In the genomic region with DNA sequence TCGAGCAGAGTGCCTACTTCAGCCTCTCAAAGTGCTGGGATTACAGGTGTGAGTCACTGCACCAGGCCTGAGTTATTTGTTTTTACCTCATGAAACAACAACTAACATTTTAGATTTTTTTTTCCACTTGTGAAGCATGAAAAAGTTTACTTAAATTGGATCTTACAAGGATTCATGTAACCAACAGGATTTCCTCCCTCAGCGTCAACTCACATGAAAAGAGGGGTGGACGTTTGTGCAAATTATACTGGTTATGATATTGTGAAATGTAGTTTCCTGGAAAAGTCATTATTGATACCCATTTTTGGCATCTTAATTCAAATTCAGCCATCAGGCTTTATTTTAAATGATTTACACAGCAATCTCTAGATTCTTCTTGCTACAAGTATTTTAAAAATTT, we compare ENCODE assay signal across 14 cellular contexts. TPM values are rescaled to one million over a fixed set of nuclear protein-coding genes. Genes with fewer than 3 reads are reported as not detected.
DNase-seq lines count a peak whose midpoint lies in the region; ATAC-seq, FAIRE-seq and TF ChIP-seq lines count a peak whose summit lies in the region.
"Had no signal": no experiment of that assay in that cellular context is flagged by ENCODE, and none has a peak within 500 bp of the region (broad histone marks: within the 10 kb centered on the region; RNA-seq: fewer than 3 reads in every experiment).

No MANE protein-coding gene starts in this region.

- H3K9me3 ChIP-seq in liver (ENCODE audit: control insufficient read depth in 4 of 4, low read length in 3 of 4) (no peaks in the 10 kb centered on the region), HepG2 (ENCODE audit: low read length) (no peaks in the 10 kb centered on the region), SK-N-MC (ENCODE audit: low read depth, low read length) (no peaks in the 10 kb centered on the region), lower lobe of right lung (no peaks in the 10 kb centered on the region), upper lobe of right lung (no peaks in the 10 kb centered on the region)
- H3K9me3 ChIP-seq: mucosa of descending colon had no signal

- H3K4me3 ChIP-seq in liver (ENCODE audit: low read depth in 1 of 3, low read length in 3 of 3) (no peak overlapping the region), HepG2 (replicated peaks in 1 of 3; ENCODE audit: insufficient read depth in 1 of 3, low read depth in 2 of 3, low read length in 3 of 3) (no peak overlapping the region), SK-N-MC (peak overlapping the region; percentile 58; the same call in 1 of the 2 replicates), lower lobe of right lung (no peak overlapping the region), upper lobe of right lung (no peak overlapping the region)
- H3K4me3 ChIP-seq: mucosa of descending colon had no signal

- H3K9ac ChIP-seq in liver (ENCODE audit: low read depth in 1 of 2, low read length in 2 of 2) (peak overlapping the region in 1 of 2 donors; percentile 34), HepG2 (ENCODE audit: insufficient read depth, low read depth, low read length) (no peak overlapping the region), SK-N-MC (ENCODE audit: insufficient read length) (no peak overlapping the region)

- DNase-seq in HepG2 (ENCODE audit: low spot score): no peak
- DNase-seq in SK-N-MC (ENCODE audit: low read depth, low spot score): no peak
- no peak for DNase-seq in lower lobe of right lung
- DNase-seq in upper lobe of right lung: no peak
- DNase-seq in NCI-H510A treated with DMSO at 0.1 percent for 48 hours (lab: John Stamatoyannopoulos, UW): no peak
- no peak for DNase-seq in NCI-H1694 treated with DMSO at 0.1 percent for 48 hours (lab: John Stamatoyannopoulos, UW)
- DNase-seq: activated CD4-positive, CD25-positive, alpha-beta regulatory T cell; activated effector memory CD4-positive, alpha-beta T cell treated with anti-CD3 and anti-CD28 coated beads, Interleukin-2, amount 50 U/mL, for 16 hours; MM.1S; mucosa of descending colon; NCI-H510A had no signal

- 0 out of 2 replicates have a peak, but pooled peaks cover 2% of the 10 kb centered on the region for H4K20me1 ChIP-seq in HepG2 (ENCODE audit: insufficient read depth, low read length)

- H3K4me1 ChIP-seq in liver (ENCODE audit: control insufficient read depth in 4 of 4, insufficient read depth in 4 of 4, low read length in 3 of 4) (peaks cover 0 to 4% (median 2%) of the 10 kb centered on the region in 4 donors), HepG2 (ENCODE audit: insufficient read depth, low read length) (peaks cover 45% of the 10 kb centered on the region), lower lobe of right lung (peaks cover 64% of the 10 kb centered on the region), upper lobe of right lung (peaks cover 46% of the 10 kb centered on the region)

- intact Hi-C loops in HepG2 (cut with micrococcal nuclease; ENCODE audit: unreplicated experiment): no loop called here
- intact Hi-C loops in lower lobe of right lung (cut with DNase I): no loop called here
- intact Hi-C loops in upper lobe of right lung (cut with DNase I): no loop called here

- TF ChIP-seq RAD21 in liver (IDR thresholded peaks at IDR 0.05) (no peak), HepG2 (CRISPR knock-in tag; IDR thresholded peaks at IDR 0.05) (no peak)

- TF ChIP-seq CTCF in liver (IDR thresholded peaks at IDR 0.05; ENCODE audit: low read depth, low read length, missing input control) (no peak), HepG2 (CRISPR knock-in tag; IDR thresholded peaks at IDR 0.05) (no peak), lower lobe of right lung (IDR thresholded peaks at IDR 0.05) (no peak), upper lobe of right lung (IDR thresholded peaks at IDR 0.05) (no peak)

- no TSS peak for BruUV-seq in HepG2 (replicated peaks; lab: Mats Ljungman, UMichigan)

- CTCF ChIA-PET in HepG2 (lab: Yijun Ruan, JAX; ENCODE audit: low intra/inter-chr PET ratio, low total read pairs): no interaction called here

- no peaks in the 10 kb centered on the region for H3K27me3 ChIP-seq in liver (ENCODE audit: control insufficient read depth in 4 of 4, insufficient read depth in 4 of 4, low read length in 3 of 4)
- H3K27me3 ChIP-seq in HepG2 (ENCODE audit: control insufficient read depth in 1 of 2, insufficient read depth in 2 of 2, low read length in 2 of 2): no peaks in the 10 kb centered on the region
- no peaks in the 10 kb centered on the region for H3K27me3 ChIP-seq in lower lobe of right lung (ENCODE audit: low read depth)
- H3K27me3 ChIP-seq in upper lobe of right lung: no peaks in the 10 kb centered on the region

- no peak for TF ChIP-seq POLR2A in HepG2 (IDR thresholded peaks at IDR 0.05; ENCODE audit: insufficient read depth in 1 of 2, low read depth in 2 of 2, low read length in 2 of 2)

- H3K4me2 ChIP-seq in HepG2 (ENCODE audit: low read depth, low read length): no peak overlapping the region

- in situ Hi-C loops in HepG2 (cut with HindIII; ENCODE audit: extremely low pct_ligation_motif_present, low pct_unique_long_range_greater_than_20kb): no loop called here

- ATAC-seq in HepG2: no peak
- peak in 1 of 2 donors; percentile 71 for ATAC-seq in lower lobe of right lung
- ATAC-seq in upper lobe of right lung: no peak
- no peak for ATAC-seq in GM18498 (IDR thresholded peaks at IDR 0.05; ENCODE audit: unreplicated experiment)
- ATAC-seq: mucosa of descending colon had no signal

- H3K79me2 ChIP-seq in HepG2 (ENCODE audit: insufficient read depth, low read length): peaks cover 62% of the 10 kb centered on the region

- H3K36me3 ChIP-seq in liver (ENCODE audit: control insufficient read depth in 4 of 4, insufficient read depth in 3 of 4, low read depth in 1 of 4, low read length in 3 of 4) (peaks cover 0 to 2% (median 0%) of the 10 kb centered on the region in 4 donors), HepG2 (replicated peaks in 1 of 2; ENCODE audit: control insufficient read depth in 1 of 2, insufficient read depth in 2 of 2, low read length in 2 of 2) (no peaks in the 10 kb centered on the region; a peak in 1 of 5 replicates), SK-N-MC (ENCODE audit: insufficient read depth, low read length) (no peaks in the 10 kb centered on the region), lower lobe of right lung (no peaks in the 10 kb centered on the region), upper lobe of right lung (no peaks in the 10 kb centered on the region)

- no peak overlapping the region for H2AFZ ChIP-seq in HepG2 (ENCODE audit: low read length)

- WGBS in liver: 69% methylated on average over 3 of the region's 3 CpGs
- 92% methylated on average over 3 of the region's 3 CpGs for WGBS in HepG2 (ENCODE audit: low lambda C conversion rate)

- no peak for FAIRE-seq in HepG2 (lab: Jason Lieb, UNC)
- FAIRE-seq: H1 had no signal

- POLR2A ChIA-PET in HepG2 (lab: Yijun Ruan, JAX): interaction anchor here (1.3 kb wide), 1 partner anchor 10 kb away, joined by 6 read pairs; no protein-coding TSS in a partner anchor

- H3K27ac ChIP-seq in liver (ENCODE audit: low read depth in 1 of 2, low read length in 2 of 2) (peak overlapping the region; percentile 13 to 35), HepG2 (ENCODE audit: extremely low read length, insufficient read depth, low read length) (no peak overlapping the region), SK-N-MC (peak overlapping the region; percentile 78; the same call in 1 of the 2 replicates), lower lobe of right lung (peak overlapping the region; percentile 50), upper lobe of right lung (peak overlapping the region; percentile 7)

- no peak for TF ChIP-seq EP300 in HepG2 (IDR thresholded peaks at IDR 0.05; ENCODE audit: low read depth in 2 of 2, low read length in 2 of 2)
- TF ChIP-seq EP300 in HepG2 (CRISPR knock-in tag; IDR thresholded peaks at IDR 0.05; ENCODE audit: borderline replicate concordance): no peak

RNA-seq across cellular contexts. Expression of a gene that starts 6.5 kb away (rescaled TPM):
- total RNA-seq in liver (10 to 100 TPM; 12.7 to 36.3 TPM), HepG2 (2016; rRNA removed; fragmentation: Illumina TruSeq; extraction: Trizol) (12.4 and 15.7 TPM in 2 replicates), lower lobe of right lung (31.4 TPM), upper lobe of right lung (29.8 TPM)
- polyA plus RNA-seq in liver (10 to 100 TPM in 1 of 2 donors, 1 to 10 TPM in 1; 6.1 to 11.6 TPM), HepG2 (2011; rRNA removed) (6.3 and 6.4 TPM in 2 replicates)
- total RNA-seq in HepG2 (2016; cell fraction: cytosol; rRNA removed; fragmentation: Illumina TruSeq; extraction: Trizol; ENCODE audit: low read depth): 8.5 and 9.1 TPM in 2 replicates
- 12.0 and 15.5 TPM in 2 replicates for total RNA-seq in HepG2 (2016; cell fraction: insoluble cytoplasmic fraction; rRNA removed; fragmentation: Illumina TruSeq; extraction: Trizol)
- total RNA-seq in HepG2 (2016; cell fraction: membrane; rRNA removed; fragmentation: Illumina TruSeq; extraction: Trizol): 7.1 and 7.9 TPM in 2 replicates
- total RNA-seq in HepG2 (2016; cell fraction: nucleus; rRNA removed; fragmentation: Illumina TruSeq; extraction: Trizol): 12.9 and 18.4 TPM in 2 replicates
- 3.1 and 5.0 TPM in 2 replicates for polyA plus RNA-seq in HepG2 (2011; cell fraction: cytosol; rRNA removed)
- 5.9 and 6.8 TPM in 2 replicates for polyA plus RNA-seq in HepG2 (2011; cell fraction: nucleus; rRNA removed)
- 7.3 and 9.2 TPM in 2 replicates for polyA plus RNA-seq in HepG2 (2012)
- polyA plus RNA-seq in HepG2 (2016; cell fraction: cytosol; fragmentation: Illumina TruSeq; extraction: Trizol; ENCODE audit: low read depth): 1.2 and 1.3 TPM in 2 replicates
- polyA plus RNA-seq in HepG2 (2016; cell fraction: insoluble cytoplasmic fraction; fragmentation: Illumina TruSeq; extraction: Trizol; ENCODE audit: low read depth): 9.3 and 11.1 TPM in 2 replicates
- 2.1 and 2.4 TPM in 2 replicates for polyA plus RNA-seq in HepG2 (2016; cell fraction: membrane; fragmentation: Illumina TruSeq; extraction: Trizol; ENCODE audit: low read depth)
- polyA plus RNA-seq in HepG2 (2016; cell fraction: nucleus; fragmentation: Illumina TruSeq; extraction: Trizol; ENCODE audit: insufficient read depth, low read depth): 14.1 and 14.2 TPM in 2 replicates
- polyA minus RNA-seq in HepG2 (2011; rRNA and poly(A)+ RNA removed; ENCODE audit: low replicate concordance): 8.5 and 12.2 TPM in 2 replicates
- polyA minus RNA-seq in HepG2 (2011; cell fraction: cytosol; rRNA and poly(A)+ RNA removed): 6.3 and 8.2 TPM in 2 replicates
- polyA minus RNA-seq in HepG2 (2011; cell fraction: nucleus; rRNA and poly(A)+ RNA removed): 35.5 and 40.3 TPM in 2 replicates

RNA-seq across cellular contexts. Expression of a gene that starts 6.7 kb away (rescaled TPM):
- total RNA-seq in liver (10 to 100 TPM; 15.0 to 26.4 TPM), HepG2 (2016; rRNA removed; fragmentation: Illumina TruSeq; extraction: Trizol) (31.4 and 45.9 TPM in 2 replicates), lower lobe of right lung (10.2 TPM), upper lobe of right lung (9.4 TPM)
- polyA plus RNA-seq in liver (10 to 100 TPM; 21.9 to 25.2 TPM), HepG2 (2011; rRNA removed) (12.0 and 15.7 TPM in 2 replicates)
- total RNA-seq in HepG2 (2016; cell fraction: cytosol; rRNA removed; fragmentation: Illumina TruSeq; extraction: Trizol; ENCODE audit: low read depth): 8.9 and 9.8 TPM in 2 replicates
- total RNA-seq in HepG2 (2016; cell fraction: insoluble cytoplasmic fraction; rRNA removed; fragmentation: Illumina TruSeq; extraction: Trizol): 32.2 and 43.1 TPM in 2 replicates
- total RNA-seq in HepG2 (2016; cell fraction: membrane; rRNA removed; fragmentation: Illumina TruSeq; extraction: Trizol): 9.8 and 12.0 TPM in 2 replicates
- 17.5 and 20.5 TPM in 2 replicates for total RNA-seq in HepG2 (2016; cell fraction: nucleus; rRNA removed; fragmentation: Illumina TruSeq; extraction: Trizol)
- polyA plus RNA-seq in HepG2 (2011; cell fraction: cytosol; rRNA removed): 7.1 and 10.0 TPM in 2 replicates
- polyA plus RNA-seq in HepG2 (2011; cell fraction: nucleus; rRNA removed): 5.1 and 5.6 TPM in 2 replicates
- polyA plus RNA-seq in HepG2 (2012): 15.8 and 18.7 TPM in 2 replicates
- polyA plus RNA-seq in HepG2 (2016; cell fraction: cytosol; fragmentation: Illumina TruSeq; extraction: Trizol; ENCODE audit: low read depth): 3.6 and 3.8 TPM in 2 replicates
- 39.9 and 41.4 TPM in 2 replicates for polyA plus RNA-seq in HepG2 (2016; cell fraction: insoluble cytoplasmic fraction; fragmentation: Illumina TruSeq; extraction: Trizol; ENCODE audit: low read depth)
- 6.0 and 6.8 TPM in 2 replicates for polyA plus RNA-seq in HepG2 (2016; cell fraction: membrane; fragmentation: Illumina TruSeq; extraction: Trizol; ENCODE audit: low read depth)
- polyA plus RNA-seq in HepG2 (2016; cell fraction: nucleus; fragmentation: Illumina TruSeq; extraction: Trizol; ENCODE audit: insufficient read depth, low read depth): 21.1 and 23.0 TPM in 2 replicates
- 4.7 and 9.6 TPM in 2 replicates for polyA minus RNA-seq in HepG2 (2011; rRNA and poly(A)+ RNA removed; ENCODE audit: low replicate concordance)
- 5.7 and 6.9 TPM in 2 replicates for polyA minus RNA-seq in HepG2 (2011; cell fraction: cytosol; rRNA and poly(A)+ RNA removed)
- polyA minus RNA-seq in HepG2 (2011; cell fraction: nucleus; rRNA and poly(A)+ RNA removed): 13.8 and 14.8 TPM in 2 replicates
